Comparison of ENCODE assay signal across 26 cellular contexts in genomic region chr10:113569576-113569975, GRCh38. TPM values are rescaled to one million over a fixed set of nuclear protein-coding genes. Genes with fewer than 3 reads are reported as not detected.
DNase-seq lines count a peak whose midpoint lies in the region; ATAC-seq and TF ChIP-seq lines count a peak whose summit lies in the region.
"Had no signal": no experiment of that assay in that cellular context is flagged by ENCODE, and none has a peak within 500 bp of the region (broad histone marks: within the 10 kb centered on the region; RNA-seq: fewer than 3 reads in every experiment).

No MANE protein-coding gene starts in this region.

- no peaks in the 10 kb centered on the region for H3K36me3 Mint-ChIP-seq in nephron progenitor cell (ENCODE audit: low read depth)
- no peaks in the 10 kb centered on the region for H3K36me3 Mint-ChIP-seq in activated T-helper 1 cell treated with anti-CD3 and anti-CD28 coated beads, Interleukin-12 subunit alpha, Interleukin-12 subunit beta, Interleukin-2, Interleukin-4 antibody, amounts not matched to agents 30 ng/mL and 10 ng/mL and 1 ng/mL, durations not matched to agents 14 hours and 24 hours and 36 hours (ENCODE audit: low read depth)
- H3K36me3 Mint-ChIP-seq: CD4-positive, CD25-positive, alpha-beta regulatory T cell had no signal

- peak overlapping the region; percentile 50 for H3K9ac ChIP-seq in adipocyte (ENCODE audit: low read length)

- 23% methylated on average over 8 of the region's 8 CpGs for WGBS in right cardiac atrium

- H3K4me1 ChIP-seq in adipocyte (ENCODE audit: control insufficient read depth, insufficient read depth, low read length) (peaks cover 27% of the 10 kb centered on the region), right cardiac atrium (ENCODE audit: control insufficient read depth, insufficient read depth, low read length) (no peaks in the 10 kb centered on the region)

- H3K27me3 ChIP-seq in adipocyte (replicated peaks; ENCODE audit: control insufficient read depth, insufficient read depth, low read length), result peaks cover 4% of the 10 kb centered on the region
- H3K27me3 ChIP-seq in right cardiac atrium (ENCODE audit: control insufficient read depth, insufficient read depth), result no peaks in the 10 kb centered on the region

- no peak for TF ChIP-seq CTCF in nephron progenitor cell (IDR thresholded peaks at IDR 0.05)

- no peak overlapping the region for H3K27ac ChIP-seq in right cardiac atrium (ENCODE audit: low read length)
- H3K27ac ChIP-seq: HL-60 had no signal

- peaks cover 26% of the 10 kb centered on the region for H3K27me3 Mint-ChIP-seq in nephron progenitor cell (ENCODE audit: low read depth, poor library complexity)
- H3K27me3 Mint-ChIP-seq in activated T-helper 1 cell treated with anti-CD3 and anti-CD28 coated beads, Interleukin-12 subunit alpha, Interleukin-12 subunit beta, Interleukin-2, Interleukin-4 antibody, amounts not matched to agents 30 ng/mL and 10 ng/mL and 1 ng/mL, durations not matched to agents 14 hours and 24 hours and 36 hours (ENCODE audit: insufficient read depth), result no peaks in the 10 kb centered on the region
- H3K27me3 Mint-ChIP-seq: CD4-positive, CD25-positive, alpha-beta regulatory T cell had no signal

- DNase-seq in ELF-1 (ENCODE audit: low read depth, low spot score) (peak; percentile 61), adipocyte (ENCODE audit: low read depth) (no peak), right cardiac atrium (peak in 2 of 3 donors; percentile 61 to 75), nephron progenitor cell (peak; percentile 30), dedifferentiated amniotic fluid mesenchymal stem cell (ENCODE audit: extremely low spot score) (no peak), HK-2 (ENCODE audit: unreplicated experiment) (no peak)
- no peak for DNase-seq in activated T-helper 1 cell treated with anti-CD3 and anti-CD28 coated beads, Interleukin-12 subunit alpha, Interleukin-12 subunit beta, Interleukin-2, Interleukin-4 antibody, amounts not matched to agents 30 ng/mL and 10 ng/mL and 1 ng/mL, durations not matched to agents 14 hours and 24 hours and 36 hours (ENCODE audit: low spot score)
- DNase-seq: CD4-positive, CD25-positive, alpha-beta regulatory T cell; COR-L47; DMS79; MM.1S; NCI-H1048; NCI-H1417 treated with DMSO at 0.1 percent for 48 hours; NCI-H187; NCI-H2107 had no signal

- no peak overlapping the region for H3K4me3 Mint-ChIP-seq in nephron progenitor cell
- H3K4me3 Mint-ChIP-seq in activated T-helper 1 cell treated with anti-CD3 and anti-CD28 coated beads, Interleukin-12 subunit alpha, Interleukin-12 subunit beta, Interleukin-2, Interleukin-4 antibody, amounts not matched to agents 30 ng/mL and 10 ng/mL and 1 ng/mL, durations not matched to agents 14 hours and 24 hours and 36 hours, result no peak overlapping the region
- H3K4me3 Mint-ChIP-seq: CD4-positive, CD25-positive, alpha-beta regulatory T cell had no signal

- H3K4me3 ChIP-seq in adipocyte (ENCODE audit: low read length), result no peak overlapping the region
- H3K4me3 ChIP-seq in right cardiac atrium (ENCODE audit: low read length), result no peak overlapping the region
- H3K4me3 ChIP-seq: GM12878, K562 had no signal

- no peaks in the 10 kb centered on the region for H3K36me3 ChIP-seq in adipocyte (ENCODE audit: control insufficient read depth, insufficient read depth, low read length, severe bottlenecking)

- H3K27ac Mint-ChIP-seq in nephron progenitor cell, result no peak overlapping the region
- no peak overlapping the region for H3K27ac Mint-ChIP-seq in activated T-helper 1 cell treated with anti-CD3 and anti-CD28 coated beads, Interleukin-12 subunit alpha, Interleukin-12 subunit beta, Interleukin-2, Interleukin-4 antibody, amounts not matched to agents 30 ng/mL and 10 ng/mL and 1 ng/mL, durations not matched to agents 14 hours and 24 hours and 36 hours
- H3K27ac Mint-ChIP-seq: CD4-positive, CD25-positive, alpha-beta regulatory T cell had no signal

- peaks cover 34% of the 10 kb centered on the region for H3K4me1 Mint-ChIP-seq in nephron progenitor cell
- H3K4me1 Mint-ChIP-seq in activated T-helper 1 cell treated with anti-CD3 and anti-CD28 coated beads, Interleukin-12 subunit alpha, Interleukin-12 subunit beta, Interleukin-2, Interleukin-4 antibody, amounts not matched to agents 30 ng/mL and 10 ng/mL and 1 ng/mL, durations not matched to agents 14 hours and 24 hours and 36 hours (ENCODE audit: low read depth), result no peaks in the 10 kb centered on the region
- H3K4me1 Mint-ChIP-seq: CD4-positive, CD25-positive, alpha-beta regulatory T cell had no signal

- peaks cover 26% of the 10 kb centered on the region for H3K9me3 ChIP-seq in adipocyte (ENCODE audit: control insufficient read depth, low read length)
- H3K9me3 ChIP-seq in right cardiac atrium (ENCODE audit: control insufficient read depth, low read length), result no peaks in the 10 kb centered on the region

- intact Hi-C loops in right cardiac atrium (cut with DNase I), result no loop called here
- intact Hi-C loops in activated T-helper 1 cell treated with anti-CD3 and anti-CD28 coated beads, Interleukin-12 subunit alpha, Interleukin-12 subunit beta, Interleukin-2, Interleukin-4 antibody, amounts not matched to agents 30 ng/mL and 10 ng/mL and 1 ng/mL, durations not matched to agents 14 hours and 24 hours and 36 hours (cut with micrococcal nuclease), result loop anchor here (10.0 kb wide), 2 partner anchors 115 to 1005 kb away; no protein-coding TSS in a partner anchor

- no peaks in the 10 kb centered on the region for H3K9me3 Mint-ChIP-seq in nephron progenitor cell
- no peaks in the 10 kb centered on the region for H3K9me3 Mint-ChIP-seq in activated T-helper 1 cell treated with anti-CD3 and anti-CD28 coated beads, Interleukin-12 subunit alpha, Interleukin-12 subunit beta, Interleukin-2, Interleukin-4 antibody, amounts not matched to agents 30 ng/mL and 10 ng/mL and 1 ng/mL, durations not matched to agents 14 hours and 24 hours and 36 hours

- peak; percentile 70 to 89 for ATAC-seq in right cardiac atrium
- ATAC-seq in HG02870 (IDR thresholded peaks at IDR 0.05; ENCODE audit: unreplicated experiment), result no peak
- ATAC-seq: GM12878, HepG2, K562, Panc1 had no signal

RNA-seq across cellular contexts. Expression of gene HABP2, which starts 16.7 kb away (rescaled TPM):
- total RNA-seq in right cardiac atrium, result under 1 TPM in 1 of 4 donors, not detected in 3; 0.09 TPM
- polyA plus RNA-seq in right cardiac atrium, result 0.07 TPM
- total RNA-seq in activated T-helper 1 cell treated with anti-CD3 and anti-CD28 coated beads, Interleukin-12 subunit alpha, Interleukin-12 subunit beta, Interleukin-2, Interleukin-4 antibody, amounts not matched to agents 30 ng/mL and 10 ng/mL and 1 ng/mL, durations not matched to agents 14 hours and 24 hours and 36 hours, result not detected in 2 replicates
- total RNA-seq: A673; CD4-positive, CD25-positive, alpha-beta regulatory T cell; HT-29; LHCN-M2; NCI-H460; SK-MEL-5 had no signal
- polyA plus RNA-seq: CD4-positive, CD25-positive, alpha-beta regulatory T cell; GM12878; K562 had no signal

Comparison
In these comparisons a context has a peak if more than half of its experiments do, and no peak if none do; other contexts are left out.
1. DNase-seq: peak in ELF-1 (single experiment), right cardiac atrium (2 of 3) and nephron progenitor cell (single experiment); none in adipocyte (single experiment), dedifferentiated amniotic fluid mesenchymal stem cell (single experiment), HK-2 (single experiment) and activated T-helper 1 cell treated with anti-CD3 and anti-CD28 coated beads, Interleukin-12 subunit alpha, Interleukin-12 subunit beta, Interleukin-2, Interleukin-4 antibody, amounts not matched to agents 30 ng/mL and 10 ng/mL and 1 ng/mL, durations not matched to agents 14 hours and 24 hours and 36 hours (single experiment).